In genomic region chr18:9683418-9684396, GRCh38 we compare ENCODE assay signal across 1 cellular context.
TF ChIP-seq lines count a peak whose summit lies in the region.

No MANE protein-coding gene starts in this region.

TF ChIP-seq in HepG2, 621 proteins besides CTCF, POLR2A, EP300 and RAD21 (continued from another document):
- TF ChIP-seq HMGXB4 (CRISPR knock-in tag; IDR thresholded peaks at IDR 0.05; ENCODE audit: borderline replicate concordance in 1 of 2, low read depth in 1 of 2) = no peak
- TF ChIP-seq HNRNPLL (IDR thresholded peaks at IDR 0.05; ENCODE audit: low read depth, low read length, poor library complexity, severe bottlenecking) = no peak
- peak; percentile 26; the same call in 1 of the 2 replicates for TF ChIP-seq SMC3 (IDR thresholded peaks at IDR 0.05; ENCODE audit: low read length)
- TF ChIP-seq ZNF616 (CRISPR knock-in tag; IDR thresholded peaks at IDR 0.05; ENCODE audit: low read depth) = no peak
- TF ChIP-seq NFE2 (CRISPR knock-in tag; IDR thresholded peaks at IDR 0.05) = no peak
- TF ChIP-seq RBM39 (IDR thresholded peaks at IDR 0.05; ENCODE audit: low read depth, low read length, poor library complexity, severe bottlenecking) = no peak
- TF ChIP-seq THAP7 (CRISPR knock-in tag; IDR thresholded peaks at IDR 0.05) = no peak
- no peak for TF ChIP-seq ZFP36L2 (CRISPR knock-in tag; IDR thresholded peaks at IDR 0.05)
- TF ChIP-seq TEAD3 (CRISPR knock-in tag; optimal IDR thresholded peaks at IDR 0.05; ENCODE audit: borderline replicate concordance) = no peak
- TF ChIP-seq GPBP1L1 (CRISPR knock-in tag; IDR thresholded peaks at IDR 0.05) = no peak
- no peak for TF ChIP-seq TEF (CRISPR knock-in tag; IDR thresholded peaks at IDR 0.05)
- TF ChIP-seq ZNF646 (CRISPR knock-in tag; IDR thresholded peaks at IDR 0.05) = no peak
- TF ChIP-seq ZBTB21 (CRISPR knock-in tag; IDR thresholded peaks at IDR 0.05) = no peak
- no peak for TF ChIP-seq MTF2 (CRISPR knock-in tag; IDR thresholded peaks at IDR 0.05; ENCODE audit: borderline replicate concordance)
- TF ChIP-seq CC2D1A (CRISPR knock-in tag; IDR thresholded peaks at IDR 0.05) = no peak
- no peak for TF ChIP-seq ZNF18 (CRISPR knock-in tag; IDR thresholded peaks at IDR 0.05; ENCODE audit: insufficient replicate concordance)
- TF ChIP-seq MLLT10 (CRISPR knock-in tag; IDR thresholded peaks at IDR 0.05) = no peak
- no peak for TF ChIP-seq GPN1 (CRISPR knock-in tag; IDR thresholded peaks at IDR 0.05; ENCODE audit: borderline replicate concordance)
- no peak for TF ChIP-seq ZC3H4 (CRISPR knock-in tag; IDR thresholded peaks at IDR 0.05; ENCODE audit: borderline replicate concordance)
- no peak for TF ChIP-seq CREBL2 (CRISPR knock-in tag; IDR thresholded peaks at IDR 0.05; ENCODE audit: borderline replicate concordance)
- TF ChIP-seq STAG1 (CRISPR knock-in tag; IDR thresholded peaks at IDR 0.05) = peak; percentile 61
- TF ChIP-seq GMEB2 (CRISPR knock-in tag; IDR thresholded peaks at IDR 0.05; ENCODE audit: low read depth) = no peak
- TF ChIP-seq TARDBP (CRISPR knock-in tag; IDR thresholded peaks at IDR 0.05) = no peak
